2 cellular contexts compared by ENCODE assay signal in the genomic region with DNA sequence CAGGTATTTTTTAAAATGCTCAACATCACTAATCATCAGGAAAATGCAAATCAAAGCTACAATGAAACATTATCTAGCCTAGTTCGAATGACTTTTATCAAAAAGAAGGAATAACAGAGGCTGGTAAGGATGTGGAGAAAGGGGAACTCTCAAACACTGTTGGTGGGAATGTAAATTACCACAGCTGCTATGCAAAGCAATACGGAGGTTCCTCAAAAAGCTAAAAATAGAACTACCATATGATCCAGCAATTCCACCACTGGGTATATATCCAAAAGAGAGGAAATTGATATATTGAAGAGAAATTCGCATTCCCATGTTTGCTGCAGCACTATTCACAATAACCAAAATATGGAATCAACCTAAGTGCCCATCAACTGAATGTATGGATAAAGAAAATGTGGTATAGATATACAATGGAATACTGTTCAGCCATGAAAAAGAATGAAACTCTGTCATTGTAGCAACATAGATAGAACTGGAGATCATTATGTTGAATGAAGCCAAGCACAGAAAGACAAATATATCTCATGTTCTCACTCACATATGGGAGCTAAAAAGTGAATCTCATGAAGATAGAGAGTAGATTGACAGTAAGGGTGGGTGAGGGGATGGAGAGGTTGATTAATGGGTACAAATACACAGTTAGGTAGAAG.
TF ChIP-seq lines count a peak whose summit lies in the region.

No MANE protein-coding gene starts in this region.

TF ChIP-seq in HEK293, 187 proteins besides CTCF, POLR2A, EP300 and RAD21:
- TF ChIP-seq ZNF776 (tag by site-specific recombination; IDR thresholded peaks at IDR 0.05; ENCODE audit: borderline replicate concordance) = no peak
- TF ChIP-seq ZNF146 (tag by site-specific recombination; IDR thresholded peaks at IDR 0.05) = peak; percentile 40

TF ChIP-seq in K562, 482 proteins besides CTCF, POLR2A, EP300 and RAD21:
- TF ChIP-seq SMARCA4 (IDR thresholded peaks at IDR 0.05) (no peak), MEF2A (IDR thresholded peaks at IDR 0.05; ENCODE audit: control insufficient read depth, low read depth, low read length) (0 out of 2 replicates have a peak, but pooled peaks have one; percentile 51), RFX1 (IDR thresholded peaks at IDR 0.05) (no peak), MEF2D (tag; conservative IDR thresholded peaks at IDR 0.05; ENCODE audit: low read depth) (peak; percentile 70; the same call in 1 of the 2 replicates), TBL1XR1 (IDR thresholded peaks at IDR 0.05; ENCODE audit: low read length in 2 of 2) (no peak), ZNF146 (CRISPR knock-in tag; IDR thresholded peaks at IDR 0.05; ENCODE audit: unreplicated experiment) (peak; percentile 7)
